Comparison of ENCODE assay signal across 22 cellular contexts in genomic region chr1:244041475-244042100, GRCh38.
"Had no signal": no experiment of that assay in that cellular context is flagged by ENCODE, and none has a peak within 500 bp of the region (broad histone marks: within the 10 kb centered on the region; RNA-seq: fewer than 3 reads in every experiment).

No MANE protein-coding gene starts in this region.

- H3K27me3 Mint-ChIP-seq: stimulated activated memory B cell treated with anti-CD40 and anti-IgM and Interleukin-4, amounts not matched to agents 10 μg/mL and 1 μg/mL and 100 μg/mL, for 72 hours had no signal

- ATAC-seq: gastroesophageal sphincter; left lung; naive thymus-derived CD4-positive, alpha-beta T cell; psoas muscle; right lobe of liver; stimulated activated memory B cell treated with anti-CD40 and anti-IgM and Interleukin-4, amounts not matched to agents 10 μg/mL and 1 μg/mL and 100 μg/mL, for 72 hours had no signal

- H3K9me3 Mint-ChIP-seq: naive thymus-derived CD4-positive, alpha-beta T cell; stimulated activated memory B cell treated with anti-CD40 and anti-IgM and Interleukin-4, amounts not matched to agents 10 μg/mL and 1 μg/mL and 100 μg/mL, for 72 hours; stimulated activated naive CD8-positive, alpha-beta T cell treated with anti-CD3 and anti-CD28 coated beads, Interleukin-15, Interleukin-2, amounts not matched to agents 100 ng/mL and 50 ng/mL, for 24 hours had no signal

- H3K36me3 Mint-ChIP-seq: immature natural killer cell; naive thymus-derived CD4-positive, alpha-beta T cell; stimulated activated memory B cell treated with anti-CD40 and anti-IgM and Interleukin-4, amounts not matched to agents 10 μg/mL and 1 μg/mL and 100 μg/mL, for 72 hours had no signal

- H3K4me3 ChIP-seq: colonic mucosa, gastroesophageal sphincter, left lung, lung, psoas muscle, right lobe of liver, spleen, tibial artery had no signal

- H3K36me3 ChIP-seq: colonic mucosa, gastroesophageal sphincter, left lung, neutrophil, right lobe of liver, spleen, tibial artery had no signal

- H3K4me1 ChIP-seq: colonic mucosa, left lung, tibial artery had no signal

- H3K27me3 ChIP-seq: colonic mucosa, gastroesophageal sphincter, left lung, neutrophil, right lobe of liver, spleen, tibial artery had no signal

- DNase-seq: cerebellar nuclear complex; colonic mucosa; dermis blood vessel endothelial cell; erythroblast; glutamatergic neuron; immature natural killer cell; left lung; mesenchymal stem cell; naive thymus-derived CD4-positive, alpha-beta T cell; psoas muscle; retina; right lobe of liver; spleen; stimulated activated CD4-positive, alpha-beta T cell treated with anti-CD3 and anti-CD28 coated beads, Interleukin-15, amount 100 ng/mL, for 24 hours; stimulated activated CD4-positive, alpha-beta T cell treated with anti-CD3 and anti-CD28 coated beads, Interleukin-1b, Interleukin-23, amount 100 ng/mL, for 48 hours; stimulated activated CD4-positive, alpha-beta T cell treated with anti-CD3 and anti-CD28 coated beads, Interleukin-4, amount 100 ng/mL, for 24 hours; tibial artery had no signal

- H3K4me3 Mint-ChIP-seq: immature natural killer cell; naive thymus-derived CD4-positive, alpha-beta T cell; stimulated activated memory B cell treated with anti-CD40 and anti-IgM and Interleukin-4, amounts not matched to agents 10 μg/mL and 1 μg/mL and 100 μg/mL, for 72 hours; stimulated activated naive CD8-positive, alpha-beta T cell treated with anti-CD3 and anti-CD28 coated beads, Interleukin-15, Interleukin-2, amounts not matched to agents 100 ng/mL and 50 ng/mL, for 24 hours had no signal

- H3K27ac Mint-ChIP-seq: immature natural killer cell; stimulated activated memory B cell treated with anti-CD40 and anti-IgM and Interleukin-4, amounts not matched to agents 10 μg/mL and 1 μg/mL and 100 μg/mL, for 72 hours; stimulated activated naive CD8-positive, alpha-beta T cell treated with anti-CD3 and anti-CD28 coated beads, Interleukin-15, Interleukin-2, amounts not matched to agents 100 ng/mL and 50 ng/mL, for 24 hours had no signal

- H3K9me3 ChIP-seq: colonic mucosa, gastroesophageal sphincter, left lung, neutrophil, psoas muscle, right lobe of liver, spleen, tibial artery had no signal

- H3K27ac ChIP-seq: colonic mucosa, gastroesophageal sphincter, left lung, neutrophil, psoas muscle, right lobe of liver, spleen, tibial artery had no signal
